In genomic region chr6:38499697-38500096, GRCh38 we compare ENCODE assay signal across 18 cellular contexts.
"Had no signal": no experiment of that assay in that cellular context is flagged by ENCODE, and none has a peak within 500 bp of the region (broad histone marks: within the 10 kb centered on the region; RNA-seq: fewer than 3 reads in every experiment).

No MANE protein-coding gene starts in this region.

- H3K79me2 ChIP-seq: parathyroid adenoma had no signal

- H3K27ac Mint-ChIP-seq: stimulated activated effector memory CD8-positive, alpha-beta T cell treated with anti-CD3 and anti-CD28 coated beads, Interleukin-12 subunit alpha, Interleukin-12 subunit beta, amount 100 ng/mL, for 72 hours had no signal

- H3K4me3 ChIP-seq: heart left ventricle, psoas muscle, right lobe of liver, tibial artery, upper lobe of left lung, uterus had no signal

- H3K9me3 Mint-ChIP-seq: naive thymus-derived CD4-positive, alpha-beta T cell; nephron progenitor cell; stimulated activated effector memory CD8-positive, alpha-beta T cell treated with anti-CD3 and anti-CD28 coated beads, Interleukin-12 subunit alpha, Interleukin-12 subunit beta, amount 100 ng/mL, for 72 hours had no signal

- H3K9me3 ChIP-seq: heart left ventricle, psoas muscle, right lobe of liver, tibial artery, upper lobe of left lung, uterus had no signal

- H3K36me3 Mint-ChIP-seq: naive thymus-derived CD4-positive, alpha-beta T cell; stimulated activated effector memory CD8-positive, alpha-beta T cell treated with anti-CD3 and anti-CD28 coated beads, Interleukin-12 subunit alpha, Interleukin-12 subunit beta, amount 100 ng/mL, for 72 hours had no signal

- H2AFZ ChIP-seq: parathyroid adenoma had no signal

- H3K27ac ChIP-seq: heart left ventricle, parathyroid adenoma, psoas muscle, right lobe of liver, tibial artery, upper lobe of left lung, uterus had no signal

- DNase-seq: dermis blood vessel endothelial cell; erythroblast; foreskin melanocyte; heart left ventricle; mammary epithelial cell; naive thymus-derived CD4-positive, alpha-beta T cell; nephron progenitor cell; psoas muscle; retina; right lobe of liver; stimulated activated CD4-positive, alpha-beta T cell treated with anti-CD3 and anti-CD28 coated beads, Interleukin-4, amount 100 ng/mL, for 1 hour; stimulated activated CD8-positive, alpha-beta memory T cell treated with anti-CD3 and anti-CD28 coated beads, Interleukin-4, amount 100 ng/mL, for 48 hours; stimulated activated naive CD8-positive, alpha-beta T cell treated with anti-CD3 and anti-CD28 coated beads, Interleukin-15, Interleukin-2, amounts not matched to agents 100 U/mL and 50 U/mL, for 24 hours; tibial artery; upper lobe of left lung; uterus had no signal

- H3K4me3 Mint-ChIP-seq: naive thymus-derived CD4-positive, alpha-beta T cell; nephron progenitor cell; stimulated activated effector memory CD8-positive, alpha-beta T cell treated with anti-CD3 and anti-CD28 coated beads, Interleukin-12 subunit alpha, Interleukin-12 subunit beta, amount 100 ng/mL, for 72 hours had no signal

- H3K27me3 ChIP-seq: heart left ventricle, right lobe of liver, tibial artery, upper lobe of left lung, uterus had no signal

- ATAC-seq: heart left ventricle; naive thymus-derived CD4-positive, alpha-beta T cell; psoas muscle; stimulated activated effector memory CD8-positive, alpha-beta T cell treated with anti-CD3 and anti-CD28 coated beads, Interleukin-12 subunit alpha, Interleukin-12 subunit beta, amount 100 ng/mL, for 72 hours; stimulated activated naive CD8-positive, alpha-beta T cell treated with anti-CD3 and anti-CD28 coated beads, Interleukin-15, Interleukin-2, amounts not matched to agents 100 U/mL and 50 U/mL, for 24 hours had no signal

- H3K4me1 Mint-ChIP-seq: nephron progenitor cell had no signal

- H3K4me1 ChIP-seq: tibial artery, uterus had no signal

- H3K9ac ChIP-seq: parathyroid adenoma had no signal

- H3K36me3 ChIP-seq: heart left ventricle, right lobe of liver, tibial artery, upper lobe of left lung, uterus had no signal
